In the genomic region with DNA sequence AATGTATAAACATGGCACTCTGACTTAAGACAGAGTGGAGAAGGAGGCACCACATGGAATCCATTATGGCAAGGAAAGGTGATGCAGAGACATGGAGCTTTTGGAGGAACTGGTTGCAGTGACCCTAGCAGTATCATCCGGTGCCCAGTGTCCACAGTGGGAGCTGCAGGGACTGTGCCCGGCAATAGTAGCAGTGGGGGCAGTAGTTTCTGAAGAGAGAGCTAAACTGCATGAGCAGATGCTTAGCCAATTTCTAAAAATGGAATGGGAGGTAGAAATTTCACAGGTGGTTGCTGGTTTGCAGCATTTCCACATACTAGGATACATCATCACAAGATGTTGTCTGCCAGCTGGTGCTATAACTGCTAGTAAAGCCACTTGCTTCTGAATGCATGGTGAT, we compare ENCODE assay signal across 19 cellular contexts. TPM values are rescaled to one million over a fixed set of nuclear protein-coding genes. Genes with fewer than 3 reads are reported as not detected.
DNase-seq lines count a peak whose midpoint lies in the region; ATAC-seq and TF ChIP-seq lines count a peak whose summit lies in the region.
"Had no signal": no experiment of that assay in that cellular context is flagged by ENCODE, and none has a peak within 500 bp of the region (broad histone marks: within the 10 kb centered on the region; RNA-seq: fewer than 3 reads in every experiment).

No MANE protein-coding gene starts in this region.

- H3K4me3 ChIP-seq in IMR-90 (ENCODE audit: insufficient read depth, low read depth, low read length) (no peak overlapping the region), trophoblast cell (ENCODE audit: low read depth, low read length) (no peak overlapping the region)
- H3K4me3 ChIP-seq: BLaER1 treated with 17β-estradiol and CSF1 and Interleukin-3, amounts not matched to agents 10 nM and 100 nM; HAP-1 had no signal

- in situ Hi-C loops in IMR-90 (cut with MboI; ENCODE audit: low sequenced_read_pairs): no loop called here

- no peak overlapping the region for H4K12ac ChIP-seq in trophoblast cell (ENCODE audit: low read depth, low read length)

- H3K4me1 ChIP-seq in IMR-90 (ENCODE audit: control insufficient read depth, insufficient read depth, low read length): no peaks in the 10 kb centered on the region
- H3K4me1 ChIP-seq in trophoblast cell (ENCODE audit: control insufficient read depth in 1 of 2, insufficient read depth in 2 of 2, low read length in 2 of 2): no peaks in the 10 kb centered on the region
- H3K4me1 ChIP-seq: BE2C had no signal

- H2BK12ac ChIP-seq in trophoblast cell (ENCODE audit: low read length): no peak overlapping the region

- no peak overlapping the region for H4K5ac ChIP-seq in IMR-90 (ENCODE audit: low read depth, low read length)

- H2BK20ac ChIP-seq in IMR-90 (ENCODE audit: low read depth, low read length): no peak overlapping the region

- H2AK5ac ChIP-seq in IMR-90 (ENCODE audit: low read depth, low read length) (no peak overlapping the region), trophoblast cell (ENCODE audit: low read length) (no peak overlapping the region)

- no peak overlapping the region for H3K27ac ChIP-seq in IMR-90 (ENCODE audit: insufficient read depth, low read length)
- no peak overlapping the region for H3K27ac ChIP-seq in trophoblast cell (ENCODE audit: low read depth, low read length)
- H3K27ac ChIP-seq: 22Rv1; BLaER1 treated with 17β-estradiol and CSF1 and Interleukin-3, amounts not matched to agents 10 nM and 100 nM had no signal

- H3K9ac ChIP-seq in IMR-90 (ENCODE audit: low read depth, low read length) (no peak overlapping the region), trophoblast cell (ENCODE audit: low read length) (peak overlapping the region; percentile 61)
- H3K9ac ChIP-seq: BLaER1 treated with 17β-estradiol and CSF1 and Interleukin-3, amounts not matched to agents 10 nM and 100 nM had no signal

- H3K27me3 ChIP-seq in IMR-90 (ENCODE audit: control insufficient read depth, insufficient read depth, low read length) (no peaks in the 10 kb centered on the region), trophoblast cell (ENCODE audit: insufficient read depth, low read length) (no peaks in the 10 kb centered on the region)
- H3K27me3 ChIP-seq: BE2C; BLaER1 treated with 17β-estradiol and CSF1 and Interleukin-3, amounts not matched to agents 10 nM and 100 nM had no signal

- TF ChIP-seq CTCF in IMR-90 (conservative IDR thresholded peaks at IDR 0.05; ENCODE audit: low read depth, low read length): no peak

- no peak overlapping the region for H3K14ac ChIP-seq in IMR-90 (replicated peaks; ENCODE audit: low read depth, low read length)
- H3K14ac ChIP-seq in trophoblast cell (ENCODE audit: low read length): no peak overlapping the region

- dilution Hi-C loops in IMR-90 (cut with HindIII; ENCODE audit: low sequenced_read_pairs, unreplicated experiment): no loop called here

- CTCF ChIA-PET in IMR-90 (lab: Yijun Ruan, JAX): no interaction called here

- H2AFZ ChIP-seq in IMR-90 (replicated peaks; ENCODE audit: low read length, poor library complexity) (no peak overlapping the region), trophoblast cell (ENCODE audit: insufficient read depth, low read length, poor library complexity) (no peak overlapping the region)

- TF ChIP-seq RAD21 in IMR-90 (IDR thresholded peaks at IDR 0.05; ENCODE audit: low read length): no peak

- 100% methylated on average over 2 of the region's 2 CpGs; no CpG with 5 or more reads in 1 of the 2 experiments for WGBS in IMR-90 (ENCODE audit: extremely low coverage in 2 of 2, insufficient read length in 1 of 2), 2 experiments
- no CpG with 5 or more reads among the region's 2 CpGs for WGBS in trophoblast cell (ENCODE audit: extremely low coverage, insufficient coverage, insufficient read length)

- peaks cover 23% of the 10 kb centered on the region for H3K36me3 ChIP-seq in IMR-90 (ENCODE audit: control insufficient read depth, insufficient read depth, low read length)
- H3K36me3 ChIP-seq in trophoblast cell (ENCODE audit: control insufficient read depth in 1 of 2, insufficient read depth in 2 of 2, low read length in 2 of 2): peaks cover 2 to 8% of the 10 kb centered on the region in 2 experiments
- H3K36me3 ChIP-seq: BE2C, HAP-1 had no signal

- POLR2A ChIA-PET in IMR-90 (lab: Charles Lee; ENCODE audit: unreplicated experiment): no interaction called here

- H2BK5ac ChIP-seq in IMR-90 (ENCODE audit: low read depth, low read length, poor library complexity, severe bottlenecking): no peak overlapping the region
- H2BK5ac ChIP-seq in trophoblast cell (ENCODE audit: low read depth, low read length, poor library complexity): no peak overlapping the region

- H3K23ac ChIP-seq in IMR-90 (ENCODE audit: low read depth, low read length) (no peak overlapping the region), trophoblast cell (ENCODE audit: low read length) (no peak overlapping the region)

- no peaks in the 10 kb centered on the region for H3K79me2 ChIP-seq in trophoblast cell (ENCODE audit: control insufficient read depth, insufficient read depth, low read length, poor library complexity)

- H3K9me1 ChIP-seq in IMR-90 (ENCODE audit: insufficient read depth, low read length): peaks cover 25% of the 10 kb centered on the region

- no TSS peak for BruUV-seq in IMR-90 (replicated peaks; lab: Mats Ljungman, UMichigan)

- no peak overlapping the region for H3K56ac ChIP-seq in IMR-90 (ENCODE audit: extremely low read depth, insufficient read depth, low read length)

- no peak overlapping the region for H3K4ac ChIP-seq in IMR-90 (ENCODE audit: low read depth, low read length)
- H3K4ac ChIP-seq in trophoblast cell (ENCODE audit: low read depth, low read length): no peak overlapping the region

- H2AK9ac ChIP-seq in IMR-90 (replicated peaks; ENCODE audit: low read depth, low read length, poor library complexity): peak overlapping the region; percentile 65

- H4K20me1 ChIP-seq in IMR-90 (ENCODE audit: insufficient read depth, low read length): no peaks in the 10 kb centered on the region; the same call in 1 of the 2 replicates
- H4K20me1 ChIP-seq: BLaER1 treated with 17β-estradiol and CSF1 and Interleukin-3, amounts not matched to agents 10 nM and 100 nM had no signal

- no peak overlapping the region for H2BK120ac ChIP-seq in IMR-90 (ENCODE audit: low read depth, low read length)
- no peak overlapping the region for H2BK120ac ChIP-seq in trophoblast cell (ENCODE audit: insufficient read depth, low read length, poor library complexity)

- H3K9me3 ChIP-seq in IMR-90 (ENCODE audit: control insufficient read depth, insufficient read depth, low read length) (no peaks in the 10 kb centered on the region), trophoblast cell (ENCODE audit: insufficient read depth, low read depth, low read length) (no peaks in the 10 kb centered on the region)
- H3K9me3 ChIP-seq: BE2C; BLaER1 treated with 17β-estradiol and CSF1 and Interleukin-3, amounts not matched to agents 10 nM and 100 nM; HAP-1 had no signal

- no peak for TF ChIP-seq POLR2A in IMR-90 (IDR thresholded peaks at IDR 0.05; ENCODE audit: low read depth, low read length)

- H3K4me2 ChIP-seq in IMR-90 (ENCODE audit: low read depth, low read length): no peak overlapping the region
- H3K4me2 ChIP-seq in trophoblast cell (ENCODE audit: low read length): no peak overlapping the region
- H3K4me2 ChIP-seq: BLaER1 treated with 17β-estradiol and CSF1 and Interleukin-3, amounts not matched to agents 10 nM and 100 nM had no signal

- intact Hi-C loops in IMR-90 (cut with micrococcal nuclease): no loop called here

- H4K8ac ChIP-seq in IMR-90 (ENCODE audit: low read depth in 2 of 2, low read length in 2 of 2) (no peak overlapping the region), trophoblast cell (ENCODE audit: low read depth, low read length) (no peak overlapping the region)

- no peak overlapping the region for H2BK15ac ChIP-seq in IMR-90 (ENCODE audit: low read depth, low read length)

- no peak for ATAC-seq in IMR-90 (ENCODE audit: low read depth)
- no peak for ATAC-seq in GM21576 (IDR thresholded peaks at IDR 0.05; ENCODE audit: unreplicated experiment)

- DNase-seq in DMS 273 (lab: John Stamatoyannopoulos, UW; ENCODE audit: unreplicated experiment): peak; percentile 23
- DNase-seq in DMS 273 treated with DMSO at 0.1 percent for 48 hours (lab: John Stamatoyannopoulos, UW): no peak
- no peak for DNase-seq in IMR-90
- DNase-seq in RPMI8226: peak; percentile 73
- no peak for DNase-seq in trophoblast cell
- DNase-seq in islet precursor cell: no peak
- no peak for DNase-seq in T-helper 1 cell
- DNase-seq: AML-193; BE2C; CD4-positive, alpha-beta T cell; CD8-positive, alpha-beta memory T cell; DMS153; DND-41; GOT3; HFFc6 had no signal

- peaks cover 0 to 8% of the 10 kb centered on the region in 2 experiments; a peak in 2 of 4 replicates for H3K79me1 ChIP-seq in IMR-90 (ENCODE audit: low read depth in 1 of 2, low read length in 2 of 2)
- H3K79me1 ChIP-seq in trophoblast cell (ENCODE audit: low read length): no peaks in the 10 kb centered on the region

- H4K91ac ChIP-seq in IMR-90 (ENCODE audit: insufficient read depth, low read depth, low read length) (no peak overlapping the region), trophoblast cell (ENCODE audit: low read depth, low read length) (no peak overlapping the region)

- H3K18ac ChIP-seq in IMR-90 (ENCODE audit: low read depth, low read length) (no peak overlapping the region), trophoblast cell (ENCODE audit: low read length) (no peak overlapping the region)

TF ChIP-seq in IMR-90, 13 proteins besides CTCF, POLR2A, EP300 and RAD21 (continues in another document):
- TF ChIP-seq NFE2L2 (IDR thresholded peaks at IDR 0.05; ENCODE audit: low read depth, low read length) (no peak), BHLHE40 (IDR thresholded peaks at IDR 0.05; ENCODE audit: low read depth, low read length) (no peak), MAZ (IDR thresholded peaks at IDR 0.05; ENCODE audit: borderline replicate concordance, low read depth, low read length) (no peak), FOS (IDR thresholded peaks at IDR 0.05; ENCODE audit: low read depth, low read length) (no peak), SMC3 (IDR thresholded peaks at IDR 0.05; ENCODE audit: low read depth, low read length) (no peak), CHD1 (IDR thresholded peaks at IDR 0.05; ENCODE audit: low read depth, low read length) (no peak), ELK1 (IDR thresholded peaks at IDR 0.05; ENCODE audit: borderline replicate concordance, low read depth, low read length) (no peak)

RNA-seq across cellular contexts. Expression of gene TM2D3, which starts 7.8 kb away (rescaled TPM):
- 27.4 and 30.6 TPM in 2 replicates for total RNA-seq in IMR-90 (2012; rRNA removed)
- polyA plus RNA-seq in IMR-90 (2012; rRNA removed): 34.5 and 35.5 TPM in 2 replicates
- 54.5 and 74.3 TPM in 2 replicates for polyA plus RNA-seq in IMR-90 (2012; cell fraction: cytosol; rRNA removed)
- polyA plus RNA-seq in IMR-90 (2012; cell fraction: nucleus; rRNA removed; ENCODE audit: low replicate concordance): 33.7 and 52.5 TPM in 2 replicates
- polyA plus RNA-seq in trophoblast cell (2013): 31.0 and 33.1 TPM in 2 replicates

Comparison
In these comparisons a context has a peak if more than half of its experiments do, and no peak if none do; other contexts are left out.
1. DNase-seq: peak in DMS 273 (single experiment) and RPMI8226 (single experiment); none in DMS 273 treated with DMSO at 0.1 percent for 48 hours (single experiment), IMR-90 (single experiment), trophoblast cell (0 of 2), islet precursor cell (single experiment) and T-helper 1 cell (0 of 5).